1 cellular context compared by ENCODE assay signal in genomic region chr22:40803292-40803691, GRCh38.
TF ChIP-seq lines count a peak whose summit lies in the region.

No MANE protein-coding gene starts in this region.

TF ChIP-seq in IMR-90, 13 proteins besides CTCF, POLR2A, EP300 and RAD21:
- TF ChIP-seq NFE2L2 (IDR thresholded peaks at IDR 0.05; ENCODE audit: low read depth, low read length): no peak
- TF ChIP-seq FOS (IDR thresholded peaks at IDR 0.05; ENCODE audit: low read depth, low read length): no peak
- no peak for TF ChIP-seq MXI1 (IDR thresholded peaks at IDR 0.05; ENCODE audit: borderline replicate concordance, low read depth, low read length)
- no peak for TF ChIP-seq RCOR1 (IDR thresholded peaks at IDR 0.05; ENCODE audit: insufficient replicate concordance, low read length)
- TF ChIP-seq MAZ (IDR thresholded peaks at IDR 0.05; ENCODE audit: borderline replicate concordance, low read depth, low read length): no peak
- no peak for TF ChIP-seq SMC3 (IDR thresholded peaks at IDR 0.05; ENCODE audit: low read depth, low read length)
- no peak for TF ChIP-seq CEBPB (IDR thresholded peaks at IDR 0.05; ENCODE audit: low read depth, low read length)
- no peak for TF ChIP-seq ELK1 (IDR thresholded peaks at IDR 0.05; ENCODE audit: borderline replicate concordance, low read depth, low read length)
- no peak for TF ChIP-seq BHLHE40 (IDR thresholded peaks at IDR 0.05; ENCODE audit: low read depth, low read length)
- no peak for TF ChIP-seq CHD1 (IDR thresholded peaks at IDR 0.05; ENCODE audit: low read depth, low read length)
- TF ChIP-seq RFX5 (IDR thresholded peaks at IDR 0.05; ENCODE audit: low read depth, low read length): no peak
- no peak for TF ChIP-seq MAFK (IDR thresholded peaks at IDR 0.05; ENCODE audit: low read depth, low read length)
- no peak for TF ChIP-seq USF2 (IDR thresholded peaks at IDR 0.05; ENCODE audit: low read depth, low read length)
